In genomic region chr10:89615824-89616223, GRCh38 we compare ENCODE assay signal across 24 cellular contexts. TPM values are rescaled to one million over a fixed set of nuclear protein-coding genes. Genes with fewer than 3 reads are reported as not detected.
A peak's percentile ranks its signal among the peaks of the same experiment; 100 is the strongest.
DNase-seq lines count a peak whose midpoint lies in the region; ATAC-seq, FAIRE-seq and TF ChIP-seq lines count a peak whose summit lies in the region.
"Had no signal": no experiment of that assay in that cellular context is flagged by ENCODE, and none has a peak within 500 bp of the region (broad histone marks: within the 10 kb centered on the region; RNA-seq: fewer than 3 reads in every experiment).

No MANE protein-coding gene starts in this region.

- no peak overlapping the region for H2AFZ ChIP-seq in astrocyte (ENCODE audit: low read depth, low read length)

- H3K4me3 ChIP-seq in astrocyte (ENCODE audit: insufficient read depth, low read depth, low read length): no peak overlapping the region
- H3K4me3 ChIP-seq: breast epithelium, HAP-1, left ventricle myocardium inferior, thoracic aorta had no signal

- no peak overlapping the region for H3K27ac Mint-ChIP-seq in astrocyte (ENCODE audit: unreplicated experiment)
- H3K27ac Mint-ChIP-seq: activated naive CD8-positive, alpha-beta T cell treated with anti-CD3 and anti-CD28 coated beads, Interleukin-2, amount 50 U/mL, for 24 hours; CD8-positive, alpha-beta T cell; progenitor cell of endocrine pancreas had no signal

- H3K4me1 ChIP-seq in astrocyte (ENCODE audit: insufficient read depth, low read length): no peaks in the 10 kb centered on the region
- H3K4me1 ChIP-seq: breast epithelium, HAP-1 had no signal

- no peaks in the 10 kb centered on the region for H3K36me3 ChIP-seq in astrocyte (ENCODE audit: insufficient read depth, low read length)
- H3K36me3 ChIP-seq: breast epithelium, HAP-1, thoracic aorta had no signal

- no peak overlapping the region for H3K9ac ChIP-seq in astrocyte (ENCODE audit: low read length)

- H3K27me3 ChIP-seq in astrocyte (ENCODE audit: insufficient read depth, low read length): no peaks in the 10 kb centered on the region
- H3K27me3 ChIP-seq: breast epithelium had no signal

- H4K20me1 ChIP-seq in astrocyte (ENCODE audit: insufficient read depth, low read length): peaks cover 3% of the 10 kb centered on the region

- no peak overlapping the region for H3K4me3 Mint-ChIP-seq in astrocyte (ENCODE audit: unreplicated experiment)
- H3K4me3 Mint-ChIP-seq: activated naive CD8-positive, alpha-beta T cell treated with anti-CD3 and anti-CD28 coated beads, Interleukin-2, amount 50 U/mL, for 24 hours; CD8-positive, alpha-beta T cell; natural killer cell treated with Interleukin-12 subunit alpha and Interleukin-12 subunit beta and Interleukin-15 and Interleukin-18, amount 100 ng/mL, for 72 hours had no signal

- FAIRE-seq in astrocyte (lab: Jason Lieb, UNC): peak; percentile 29

- H3K79me2 ChIP-seq in astrocyte (ENCODE audit: insufficient read depth, low read length): peaks cover 3% of the 10 kb centered on the region

- H3K9me3 ChIP-seq in astrocyte (ENCODE audit: insufficient read depth, low read depth, low read length): no peaks in the 10 kb centered on the region

- H3K4me1 Mint-ChIP-seq in astrocyte (ENCODE audit: low read depth, unreplicated experiment): peaks cover 4% of the 10 kb centered on the region

- TF ChIP-seq CTCF in astrocyte (IDR thresholded peaks at IDR 0.05; ENCODE audit: insufficient read depth, low read depth, low read length) (no peak), omental fat pad (IDR thresholded peaks at IDR 0.05) (no peak)

- DNase-seq in AG08396 (ENCODE audit: low spot score) (peak; percentile 9), EL (peak; percentile 6), astrocyte (ENCODE audit: low read depth) (peak; percentile 22), fibroblast of peridontal ligament (ENCODE audit: extremely low read depth) (peak; percentile 29), omental fat pad (ENCODE audit: low spot score) (no peak), NCI-H1694 (lab: John Stamatoyannopoulos, UW) (no peak)
- DNase-seq: activated CD4-positive, CD25-positive, alpha-beta regulatory T cell treated with anti-CD3 and anti-CD28 coated beads, Interleukin-2, amount 50 U/mL, for 72 hours; activated naive CD8-positive, alpha-beta T cell treated with anti-CD3 and anti-CD28 coated beads, Interleukin-2, amount 50 U/mL, for 24 hours; CD8-positive, alpha-beta T cell; DMS79 treated with DMSO at 0.1 percent for 48 hours; left ventricle myocardium inferior; midbrain; NCI-H1105 treated with DMSO at 0.1 percent for 48 hours; NCI-H510A treated with DMSO at 0.1 percent for 48 hours; stimulated activated CD4-positive, alpha-beta T cell treated with anti-CD3 and anti-CD28 coated beads, Interleukin-2, amount 100 ng/mL, for 24 hours had no signal

- H3K27ac ChIP-seq in astrocyte (ENCODE audit: low read depth, low read length): no peak overlapping the region
- H3K27ac ChIP-seq: breast epithelium, left ventricle myocardium inferior, thoracic aorta had no signal

- no peaks in the 10 kb centered on the region for H3K27me3 Mint-ChIP-seq in astrocyte (ENCODE audit: low read depth, unreplicated experiment)
- H3K27me3 Mint-ChIP-seq: activated naive CD8-positive, alpha-beta T cell treated with anti-CD3 and anti-CD28 coated beads, Interleukin-2, amount 50 U/mL, for 24 hours; natural killer cell treated with Interleukin-12 subunit alpha and Interleukin-12 subunit beta and Interleukin-15 and Interleukin-18, amount 100 ng/mL, for 72 hours; progenitor cell of endocrine pancreas had no signal

- ATAC-seq in HG03095 (IDR thresholded peaks at IDR 0.05; ENCODE audit: unreplicated experiment): no peak
- ATAC-seq in GM19395 (IDR thresholded peaks at IDR 0.05; ENCODE audit: unreplicated experiment): no peak
- ATAC-seq in omental fat pad (ENCODE audit: low FRiP score): no peak
- ATAC-seq: activated naive CD8-positive, alpha-beta T cell treated with anti-CD3 and anti-CD28 coated beads, Interleukin-2, amount 50 U/mL, for 24 hours; CD8-positive, alpha-beta T cell; esophagus mucosa; natural killer cell treated with Interleukin-12 subunit alpha and Interleukin-12 subunit beta and Interleukin-15 and Interleukin-18, amount 100 ng/mL, for 72 hours; Right ventricle myocardium inferior had no signal

- peaks cover 5% of the 10 kb centered on the region for H3K36me3 Mint-ChIP-seq in astrocyte (ENCODE audit: low read depth, unreplicated experiment)

- no peak overlapping the region for H3K4me2 ChIP-seq in astrocyte (ENCODE audit: low read length)

- H3K9me3 Mint-ChIP-seq in astrocyte (ENCODE audit: unreplicated experiment): peaks cover 8% of the 10 kb centered on the region

RNA-seq across cellular contexts. Expression of gene PANK1, which starts 29.2 kb away (rescaled TPM):
- total RNA-seq in astrocyte (7.2 and 7.9 TPM in 2 replicates), omental fat pad (1 to 10 TPM in 3 of 4 donors, under 1 TPM in 1; 0.74 to 5.7 (median 3.5) TPM)

Comparison
In these comparisons a context has a peak if more than half of its experiments do, and no peak if none do; other contexts are left out.
1. DNase-seq: peak in AG08396 (single experiment), EL (single experiment), astrocyte (single experiment) and fibroblast of peridontal ligament (single experiment); none in omental fat pad (single experiment) and NCI-H1694 (single experiment).